Comparison of ENCODE assay signal across 9 cellular contexts in the genomic region with DNA sequence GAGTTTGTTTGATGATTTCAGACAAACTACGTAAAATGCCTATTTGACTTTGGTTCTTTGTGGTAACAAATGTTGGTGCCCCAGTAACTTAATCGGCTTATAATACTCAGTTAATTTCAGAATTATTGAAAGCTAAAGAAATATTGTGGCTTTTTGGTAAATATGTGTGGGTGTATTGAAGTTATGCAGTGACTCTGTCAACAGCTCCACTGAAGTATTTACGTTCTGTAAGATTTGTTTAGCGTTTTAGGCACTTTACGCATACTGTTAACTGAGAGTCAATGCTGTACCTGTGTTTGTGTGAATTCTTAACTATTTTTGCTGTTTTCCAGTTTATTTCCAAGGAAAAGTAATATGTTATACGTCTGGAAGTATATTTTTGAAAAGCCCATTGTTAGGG. TPM values are rescaled to one million over a fixed set of nuclear protein-coding genes. Genes with fewer than 3 reads are reported as not detected.
DNase-seq lines count a peak whose midpoint lies in the region; ATAC-seq, FAIRE-seq and TF ChIP-seq lines count a peak whose summit lies in the region.
"Had no signal": no experiment of that assay in that cellular context is flagged by ENCODE, and none has a peak within 500 bp of the region (broad histone marks: within the 10 kb centered on the region; RNA-seq: fewer than 3 reads in every experiment).

No MANE protein-coding gene starts in this region.

- POLR2A ChIA-PET in activated naive CD8-positive, alpha-beta T cell treated with anti-CD3 and anti-CD28 coated beads, Interleukin-2, amount 10 ng/mL, durations not matched to agents 7 days and 5 days (lab: Charles Lee) = no interaction called here

- intact Hi-C loops in kidney (cut with DNase I) = no loop called here

- H3K9me3 Mint-ChIP-seq in activated CD8-positive, alpha-beta memory T cell treated with anti-CD3 and anti-CD28 coated beads, Interleukin-2, amount 10 ng/mL, durations not matched to agents 7 days and 5 days (ENCODE audit: low read depth) = no peaks in the 10 kb centered on the region
- H3K9me3 Mint-ChIP-seq in activated naive CD8-positive, alpha-beta T cell treated with anti-CD3 and anti-CD28 coated beads, Interleukin-2, amount 10 ng/mL, durations not matched to agents 7 days and 5 days = no peaks in the 10 kb centered on the region

- no peaks in the 10 kb centered on the region for H3K9me3 ChIP-seq in kidney (ENCODE audit: control insufficient read depth in 1 of 2, low read length in 2 of 2)
- no peaks in the 10 kb centered on the region for H3K9me3 ChIP-seq in thoracic aorta

- H3K4me3 ChIP-seq in kidney (ENCODE audit: low read length in 2 of 2) (peak overlapping the region; percentile 78 to 92), thoracic aorta (peak overlapping the region; percentile 90)

- peak overlapping the region; percentile 92 for H3K27ac Mint-ChIP-seq in activated CD8-positive, alpha-beta memory T cell treated with anti-CD3 and anti-CD28 coated beads, Interleukin-2, amount 10 ng/mL, durations not matched to agents 7 days and 5 days
- peak overlapping the region; percentile 95 for H3K27ac Mint-ChIP-seq in activated naive CD8-positive, alpha-beta T cell treated with anti-CD3 and anti-CD28 coated beads, Interleukin-2, amount 10 ng/mL, durations not matched to agents 7 days and 5 days

- ATAC-seq in activated CD8-positive, alpha-beta memory T cell treated with anti-CD3 and anti-CD28 coated beads, Interleukin-2, amount 10 ng/mL, durations not matched to agents 7 days and 5 days = no peak
- ATAC-seq in activated naive CD8-positive, alpha-beta T cell treated with anti-CD3 and anti-CD28 coated beads, Interleukin-2, amount 10 ng/mL, durations not matched to agents 7 days and 5 days (ENCODE audit: low read depth) = no peak
- no peak for ATAC-seq in thoracic aorta (ENCODE audit: insufficient number of reproducible peaks, low FRiP score, low read depth)

- H3K27me3 Mint-ChIP-seq in activated CD8-positive, alpha-beta memory T cell treated with anti-CD3 and anti-CD28 coated beads, Interleukin-2, amount 10 ng/mL, durations not matched to agents 7 days and 5 days = no peaks in the 10 kb centered on the region
- H3K27me3 Mint-ChIP-seq in activated naive CD8-positive, alpha-beta T cell treated with anti-CD3 and anti-CD28 coated beads, Interleukin-2, amount 10 ng/mL, durations not matched to agents 7 days and 5 days = no peaks in the 10 kb centered on the region

- H3K36me3 Mint-ChIP-seq in activated CD8-positive, alpha-beta memory T cell treated with anti-CD3 and anti-CD28 coated beads, Interleukin-2, amount 10 ng/mL, durations not matched to agents 7 days and 5 days = peaks cover 22% of the 10 kb centered on the region
- H3K36me3 Mint-ChIP-seq in activated naive CD8-positive, alpha-beta T cell treated with anti-CD3 and anti-CD28 coated beads, Interleukin-2, amount 10 ng/mL, durations not matched to agents 7 days and 5 days = peaks cover 18% of the 10 kb centered on the region

- peak overlapping the region; percentile 97 for H3K4me3 Mint-ChIP-seq in activated CD8-positive, alpha-beta memory T cell treated with anti-CD3 and anti-CD28 coated beads, Interleukin-2, amount 10 ng/mL, durations not matched to agents 7 days and 5 days
- H3K4me3 Mint-ChIP-seq in activated naive CD8-positive, alpha-beta T cell treated with anti-CD3 and anti-CD28 coated beads, Interleukin-2, amount 10 ng/mL, durations not matched to agents 7 days and 5 days = peak overlapping the region; percentile 94

- peak overlapping the region in 1 of 2 donors; percentile 82 for H3K9ac ChIP-seq in kidney (ENCODE audit: low read length in 2 of 2)

- H3K27ac ChIP-seq in kidney (ENCODE audit: low read depth in 2 of 2, low read length in 2 of 2) = peak overlapping the region in 1 of 2 donors; percentile 2
- peak overlapping the region in 1 of 2 donors; percentile 20 for H3K27ac ChIP-seq in thoracic aorta

- CTCF ChIA-PET in activated CD8-positive, alpha-beta memory T cell treated with anti-CD3 and anti-CD28 coated beads, Interleukin-2, amount 10 ng/mL, durations not matched to agents 7 days and 5 days (lab: Charles Lee) = interaction anchor here (1.0 to 1.2 kb wide), 2 partner anchors 17 to 56 kb away, joined by 3 read pairs; no protein-coding TSS in a partner anchor

- no peaks in the 10 kb centered on the region for H3K27me3 ChIP-seq in thoracic aorta (replicated peaks; ENCODE audit: insufficient read depth)

- no peak for DNase-seq in activated CD8-positive, alpha-beta memory T cell treated with anti-CD3 and anti-CD28 coated beads, Interleukin-2, amount 10 ng/mL, durations not matched to agents 7 days and 5 days
- DNase-seq in activated CD8-positive, alpha-beta memory T cell treated with anti-CD3 and anti-CD28 coated beads, Interleukin-2, amount 50 U/mL, for 4 hours = no peak
- no peak for DNase-seq in activated naive CD8-positive, alpha-beta T cell treated with anti-CD3 and anti-CD28 coated beads, Interleukin-2, amount 10 ng/mL, durations not matched to agents 7 days and 5 days
- DNase-seq in kidney (no peak), thoracic aorta (ENCODE audit: low spot score) (no peak), D721Med (ENCODE audit: insufficient read length, low spot score) (no peak), NCI-H2171 treated with DMSO at 0.1 percent for 48 hours (lab: John Stamatoyannopoulos, UW) (no peak), ecto neural progenitor cell (ENCODE audit: low spot score) (no peak)
- DNase-seq: activated CD4-positive, alpha-beta T cell treated with anti-CD3 and anti-CD28 coated beads for 4 hours had no signal

- FAIRE-seq in kidney (lab: Jason Lieb, UNC) (no peak), D721Med (lab: Jason Lieb, UNC) (no peak)

- peaks cover 64% of the 10 kb centered on the region for H3K4me1 Mint-ChIP-seq in activated CD8-positive, alpha-beta memory T cell treated with anti-CD3 and anti-CD28 coated beads, Interleukin-2, amount 10 ng/mL, durations not matched to agents 7 days and 5 days
- H3K4me1 Mint-ChIP-seq in activated naive CD8-positive, alpha-beta T cell treated with anti-CD3 and anti-CD28 coated beads, Interleukin-2, amount 10 ng/mL, durations not matched to agents 7 days and 5 days = peaks cover 45% of the 10 kb centered on the region

- H3K4me1 ChIP-seq in kidney (ENCODE audit: control insufficient read depth in 1 of 2, insufficient read depth in 1 of 2, low read depth in 1 of 2, low read length in 2 of 2) = peaks cover 7 to 16% of the 10 kb centered on the region in 2 donors
- peaks cover 35 to 60% of the 10 kb centered on the region in 2 donors for H3K4me1 ChIP-seq in thoracic aorta (ENCODE audit: control insufficient read depth in 1 of 2, low read depth in 2 of 2)

- H3K36me3 ChIP-seq in kidney (ENCODE audit: control insufficient read depth in 1 of 2, insufficient read depth in 2 of 2, low read length in 2 of 2) (no peaks in the 10 kb centered on the region), thoracic aorta (no peaks in the 10 kb centered on the region)

- TF ChIP-seq CTCF in kidney (IDR thresholded peaks at IDR 0.05; ENCODE audit: borderline replicate concordance, extremely low read depth, insufficient read depth) = no peak
- TF ChIP-seq CTCF in thoracic aorta (IDR thresholded peaks at IDR 0.05) = no peak
- no peak for TF ChIP-seq CTCF in D721Med (IDR thresholded peaks at IDR 0.05; ENCODE audit: insufficient read depth, missing control alignments)

RNA-seq across cellular contexts. Expression of gene RAD23B, which starts 2.2 kb away (rescaled TPM):
- total RNA-seq in activated CD8-positive, alpha-beta memory T cell treated with anti-CD3 and anti-CD28 coated beads, Interleukin-2, amount 10 ng/mL, durations not matched to agents 7 days and 5 days = 100 to 1,000 TPM in 1 of 2 experiments, 10 to 100 TPM in 1; 98.7 to 109 TPM
- total RNA-seq in activated naive CD8-positive, alpha-beta T cell treated with anti-CD3 and anti-CD28 coated beads, Interleukin-2, amount 10 ng/mL, durations not matched to agents 7 days and 5 days = 10 to 100 TPM; 86.4 to 86.7 TPM
- total RNA-seq in kidney (76.5 TPM), thoracic aorta (10 to 100 TPM; 33.3 to 57.4 TPM)
- polyA plus RNA-seq in kidney (ENCODE audit: insufficient read depth, low read depth, low replicate concordance) = 40.5 TPM
